ENCODE assay signal across 8 cellular contexts in the genomic region with DNA sequence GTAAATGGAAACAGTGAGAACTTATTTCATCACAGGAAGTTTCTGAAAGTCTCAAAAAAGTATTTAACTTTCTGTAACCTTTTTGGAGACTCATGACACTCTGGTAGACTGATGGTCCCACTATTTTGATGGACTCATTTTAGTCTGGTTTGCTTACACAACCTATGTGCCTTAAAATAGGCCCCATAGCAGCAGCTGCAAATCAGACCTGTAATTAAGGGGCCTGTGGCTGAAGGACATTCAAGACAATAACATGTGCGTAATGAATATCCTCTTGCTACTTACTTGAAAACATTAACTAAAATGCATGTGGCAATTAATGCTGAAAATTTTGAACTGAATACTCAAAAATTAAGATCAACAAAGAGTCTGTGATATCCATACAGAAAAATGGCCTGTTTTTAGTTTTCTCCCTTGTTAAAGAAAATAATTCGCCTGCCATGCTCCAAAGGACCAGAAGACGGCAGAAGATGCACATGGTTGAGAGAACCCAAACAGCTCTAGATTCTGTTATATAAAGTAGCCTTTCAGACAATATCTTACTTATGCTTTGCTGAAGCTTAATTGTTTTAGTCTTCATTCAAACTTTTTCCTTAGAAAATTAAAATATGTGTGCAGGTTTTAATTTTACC.
DNase-seq lines count a peak whose midpoint lies in the region; ATAC-seq and TF ChIP-seq lines count a peak whose summit lies in the region.

No MANE protein-coding gene starts in this region.

- no peaks in the 10 kb centered on the region for H3K27me3 ChIP-seq in uterus

- ATAC-seq in Right ventricle myocardium inferior (peak; percentile 57), HG02571 (IDR thresholded peaks at IDR 0.05; ENCODE audit: unreplicated experiment) (no peak), HG03097 (IDR thresholded peaks at IDR 0.05; ENCODE audit: low FRiP score, unreplicated experiment) (no peak)
- ATAC-seq in effector memory CD8-positive, alpha-beta T cell (replicated peaks) = no peak

- no peaks in the 10 kb centered on the region for H3K36me3 ChIP-seq in uterus

- H3K4me1 ChIP-seq in uterus = no peaks in the 10 kb centered on the region

- no peak overlapping the region for H3K27ac Mint-ChIP-seq in effector memory CD8-positive, alpha-beta T cell

- no peaks in the 10 kb centered on the region for H3K36me3 Mint-ChIP-seq in effector memory CD8-positive, alpha-beta T cell (ENCODE audit: insufficient read depth)

- DNase-seq in Right ventricle myocardium inferior (ENCODE audit: missing footprints) (no peak), cardiac septum (ENCODE audit: low spot score) (no peak), SW480 (ENCODE audit: low spot score) (peak; percentile 11), hippocampal formation (lab: John Stamatoyannopoulos, UW) (peak; percentile 3 to 60), uterus (no peak)
- no peak for DNase-seq in effector memory CD8-positive, alpha-beta T cell

- no peak overlapping the region for H3K4me3 Mint-ChIP-seq in effector memory CD8-positive, alpha-beta T cell

- no peak overlapping the region for H3K4me3 ChIP-seq in uterus

- H3K27ac ChIP-seq in uterus = no peak overlapping the region

- no peaks in the 10 kb centered on the region for H3K27me3 Mint-ChIP-seq in effector memory CD8-positive, alpha-beta T cell

- peak; percentile 20 to 51 (median 40) for TF ChIP-seq CTCF in uterus (IDR thresholded peaks at IDR 0.05)

- peaks cover 15 to 16% of the 10 kb centered on the region in 2 donors for H3K9me3 Mint-ChIP-seq in effector memory CD8-positive, alpha-beta T cell

- H3K9me3 ChIP-seq in uterus = no peaks in the 10 kb centered on the region

- TF ChIP-seq POLR2A in uterus (IDR thresholded peaks at IDR 0.05) = no peak

- H3K4me1 Mint-ChIP-seq in effector memory CD8-positive, alpha-beta T cell (ENCODE audit: low read depth in 2 of 2) = no peaks in the 10 kb centered on the region

- intact Hi-C loops in Right ventricle myocardium inferior (cut with DNase I) = loop anchor here (5.0 kb wide), 1 partner anchor 694 kb away; no protein-coding TSS in a partner anchor
- intact Hi-C loops in cardiac septum (cut with DNase I) = no loop called here
- intact Hi-C loops in uterus (cut with DNase I; ENCODE audit: low total_unique reads) = loop anchor here (10.0 kb wide), 1 partner anchor 696 kb away; no protein-coding TSS in a partner anchor

Comparison
In these comparisons a context has a peak if more than half of its experiments do, and no peak if none do; other contexts are left out.
1. DNase-seq: peak in SW480 (single experiment) and hippocampal formation (2 of 2); none in Right ventricle myocardium inferior (single experiment), cardiac septum (single experiment), uterus (0 of 2) and effector memory CD8-positive, alpha-beta T cell (0 of 3).